Comparison of ENCODE assay signal across 8 cellular contexts in genomic region chr1:117368116-117369108, GRCh38. TPM values are rescaled to one million over a fixed set of nuclear protein-coding genes. Genes with fewer than 3 reads are reported as not detected.
DNase-seq lines count a peak whose midpoint lies in the region; FAIRE-seq and TF ChIP-seq lines count a peak whose summit lies in the region.

No MANE protein-coding gene starts in this region.

- no peaks in the 10 kb centered on the region for H3K36me3 ChIP-seq in A673 (ENCODE audit: insufficient read depth, low read length, poor library complexity, severe bottlenecking)

- TF ChIP-seq CTCF in A673 (conservative IDR thresholded peaks at IDR 0.05; ENCODE audit: low read depth, low read length) (no peak), GM10248 (IDR thresholded peaks at IDR 0.05; ENCODE audit: control extremely low read depth, extremely low read depth, low read depth, missing control alignments) (no peak)

- CTCF ChIA-PET in A673 (lab: Charles Lee): no interaction called here
- CTCF ChIA-PET in GM10248 (lab: Yijun Ruan, JAX): interaction anchor here (1.3 kb wide), 1 partner anchor 9 kb away, joined by 6 read pairs; no protein-coding TSS in a partner anchor

- intact Hi-C loops in A673 (cut with micrococcal nuclease; ENCODE audit: unreplicated experiment): no loop called here

- peaks cover 14% of the 10 kb centered on the region for H3K4me1 ChIP-seq in A673 (ENCODE audit: insufficient read depth, low read length, poor library complexity, severe bottlenecking)

- H3K9me3 ChIP-seq in A673 (ENCODE audit: low read depth, low read length, poor library complexity, severe bottlenecking): no peaks in the 10 kb centered on the region

- H3K27ac ChIP-seq in A673 (ENCODE audit: low read depth, low read length, poor library complexity, severe bottlenecking): peak overlapping the region; percentile 16

- H3K4me3 ChIP-seq in A673 (ENCODE audit: low read depth, low read length, poor library complexity, severe bottlenecking): peak overlapping the region; percentile 83

- peak; percentile 8 for FAIRE-seq in G401.6 (lab: Jason Lieb, UNC)

- POLR2A ChIA-PET in A673 (lab: Charles Lee; ENCODE audit: low non-redundant PET): interaction anchor here (0.5 kb wide), 1 partner anchor 120 kb away, joined by 3 read pairs; no protein-coding TSS in a partner anchor
- POLR2A ChIA-PET in GM10248 (lab: Yijun Ruan, JAX): no interaction called here

- H3K27me3 ChIP-seq in A673 (replicated peaks; ENCODE audit: insufficient read depth, low read depth, low read length, poor library complexity): no peaks in the 10 kb centered on the region

- BruUV-seq in A673 (replicated peaks; lab: Mats Ljungman, UMichigan): no TSS peak

- DNase-seq in A673 (ENCODE audit: low spot score): peak; percentile 53
- peak; percentile 62 for DNase-seq in M059J (ENCODE audit: low read depth)
- peak; percentile 28 for DNase-seq in astrocyte of the hippocampus (ENCODE audit: low read depth, low spot score)
- DNase-seq in left kidney (ENCODE audit: low read depth, low spot score): peak; percentile 32
- DNase-seq in superior temporal gyrus (ENCODE audit: extremely low spot score): peak; percentile 63
- no peak for DNase-seq in GM10248 (ENCODE audit: extremely low spot score)
- DNase-seq in HPDE6-E6E7 (ENCODE audit: extremely low spot score): no peak

RNA-seq across cellular contexts. Expression of gene MAN1A2, which starts 1.2 kb away (rescaled TPM):
- 27.4 and 31.8 TPM in 2 replicates for total RNA-seq in A673 (2021)
- 15.3 and 20.9 TPM in 2 replicates for total RNA-seq in M059J (2014; rRNA removed; shearing (Covaris generic))

Comparison
In these comparisons a context has a peak if more than half of its experiments do, and no peak if none do; other contexts are left out.
1. DNase-seq: peak in A673 (single experiment), M059J (single experiment), astrocyte of the hippocampus (single experiment), left kidney (single experiment) and superior temporal gyrus (single experiment); none in GM10248 (single experiment) and HPDE6-E6E7 (single experiment).